ENCODE assay signal across 8 cellular contexts in genomic region chr14:102139248-102140026, GRCh38. TPM values are rescaled to one million over a fixed set of nuclear protein-coding genes. Genes with fewer than 3 reads are reported as not detected.
A peak's percentile ranks its signal among the peaks of the same experiment; 100 is the strongest.
DNase-seq lines count a peak whose midpoint lies in the region; ATAC-seq and TF ChIP-seq lines count a peak whose summit lies in the region.

Gene WDR20, plus strand, starts transcription at chr14:102139897. Its CDS starts 27 bp downstream, at chr14:102139924.

- H3K27me3 Mint-ChIP-seq in Caco-2 (ENCODE audit: insufficient read depth, unreplicated experiment) = no peaks in the 10 kb centered on the region
- no peaks in the 10 kb centered on the region for H3K27me3 Mint-ChIP-seq in effector memory CD8-positive, alpha-beta T cell

- H3K4ac ChIP-seq in mesenchymal stem cell (ENCODE audit: low read depth in 1 of 2, low read length in 2 of 2) = peak within 1 kb of the TSS; percentile 52 to 93

- peak within 1 kb of the TSS; percentile 96 for H3K4me3 ChIP-seq in Caco-2 (ENCODE audit: low read depth, low read length)
- H3K4me3 ChIP-seq in mesenchymal stem cell (ENCODE audit: insufficient read depth in 1 of 2, low read depth in 1 of 2, low read length in 2 of 2) = peak within 1 kb of the TSS; percentile 97 to 100

- no peaks in the 10 kb centered on the region for H3K9me3 ChIP-seq in Caco-2
- H3K9me3 ChIP-seq in mesenchymal stem cell (ENCODE audit: control insufficient read depth, low read length) = no peaks in the 10 kb centered on the region

- peak within 1 kb of the TSS; percentile 79 to 91 for H3K18ac ChIP-seq in mesenchymal stem cell (ENCODE audit: low read depth in 1 of 2, low read length in 2 of 2)

- peak within 1 kb of the TSS; percentile 89 for H4K8ac ChIP-seq in mesenchymal stem cell (ENCODE audit: low read length)

- TF ChIP-seq CTCF in Caco-2 (IDR thresholded peaks at IDR 0.05; ENCODE audit: insufficient read depth in 1 of 2, low read depth in 1 of 2, low read length in 1 of 2, severe bottlenecking in 1 of 2, unreplicated experiment in 1 of 2) = peak in 1 of 2 experiments; percentile 19

- H3K4me3 Mint-ChIP-seq in Caco-2 (ENCODE audit: unreplicated experiment) = peak within 1 kb of the TSS; percentile 98
- H3K4me3 Mint-ChIP-seq in effector memory CD8-positive, alpha-beta T cell = peak within 1 kb of the TSS; percentile 95 to 96

- intact Hi-C loops in Caco-2 (cut with micrococcal nuclease; ENCODE audit: unreplicated experiment) = loop anchor here (1.0 to 5.0 kb wide), 2 partner anchors 42 to 178 kb away; partner anchors contain the start of gene ZNF839

- no TSS peak for BruUV-seq in Caco-2 (replicated peaks; lab: Mats Ljungman, UMichigan)

- H4K91ac ChIP-seq in mesenchymal stem cell (ENCODE audit: low read length) = peak within 1 kb of the TSS; percentile 73

- peaks cover 6% of the 10 kb centered on the region; the same call in 1 of the 2 replicates for H3K4me1 ChIP-seq in Caco-2
- no peaks in the 10 kb centered on the region for H3K4me1 ChIP-seq in mesenchymal stem cell (ENCODE audit: control insufficient read depth, insufficient read depth, low read depth, low read length)

- H2AFZ ChIP-seq in mesenchymal stem cell (ENCODE audit: low read depth, low read length) = peak within 1 kb of the TSS; percentile 96

- H3K79me1 ChIP-seq in mesenchymal stem cell (replicated peaks; ENCODE audit: low read length, poor library complexity, severe bottlenecking) = peaks cover 8% of the 10 kb centered on the region

- peak within 1 kb of the TSS; percentile 66 for H2BK120ac ChIP-seq in mesenchymal stem cell (ENCODE audit: low read depth, low read length)

- H3K9ac ChIP-seq in mesenchymal stem cell (ENCODE audit: low read length) = peak within 1 kb of the TSS; percentile 99

- H3K4me1 Mint-ChIP-seq in Caco-2 (ENCODE audit: low read depth, unreplicated experiment) = peaks cover 11% of the 10 kb centered on the region
- peaks cover 16 to 20% of the 10 kb centered on the region in 2 donors for H3K4me1 Mint-ChIP-seq in effector memory CD8-positive, alpha-beta T cell (ENCODE audit: low read depth in 2 of 2)

- DNase-seq in Caco-2 (peak; percentile 99), HT1080 (ENCODE audit: low read depth) (peak; percentile 92), NOMO-1 (lab: John Stamatoyannopoulos, UW; ENCODE audit: unreplicated experiment in 2 of 2) (peak; percentile 95 to 98), mesenchymal stem cell (peak; percentile 96)
- peak; percentile 99 for DNase-seq in effector memory CD8-positive, alpha-beta T cell
- DNase-seq in stimulated activated CD8-positive, alpha-beta memory T cell treated with anti-CD3 and anti-CD28 coated beads, Interleukin-12 subunit alpha, Interleukin-12 subunit beta, amount 100 ng/mL, for 4 hours (ENCODE audit: low read depth) = peak; percentile 99

- no peak within 1 kb of the TSS for H2AK5ac ChIP-seq in mesenchymal stem cell (ENCODE audit: low read length, severe bottlenecking)

- H3K36me3 ChIP-seq in Caco-2 (ENCODE audit: control insufficient read depth, insufficient read depth, low read length) = no peaks in the 10 kb centered on the region
- H3K36me3 ChIP-seq in mesenchymal stem cell (ENCODE audit: control insufficient read depth in 1 of 2, insufficient read depth in 2 of 2, low read depth in 1 of 2, low read length in 2 of 2) = peaks cover 0 to 2% of the 10 kb centered on the region in 2 experiments

- under 1% methylated on average over 59 of the region's 67 CpGs for WGBS in mesenchymal stem cell

- no peaks in the 10 kb centered on the region for H3K9me3 Mint-ChIP-seq in Caco-2 (ENCODE audit: unreplicated experiment)
- H3K9me3 Mint-ChIP-seq in effector memory CD8-positive, alpha-beta T cell = no peaks in the 10 kb centered on the region

- ATAC-seq in GM21360 (IDR thresholded peaks at IDR 0.05; ENCODE audit: unreplicated experiment) = peak; percentile 86
- peak; percentile 88 for ATAC-seq in effector memory CD8-positive, alpha-beta T cell (replicated peaks)

- peak within 1 kb of the TSS; percentile 53 for H2BK5ac ChIP-seq in mesenchymal stem cell (ENCODE audit: low read depth, low read length, poor library complexity, severe bottlenecking)

- peak within 1 kb of the TSS in 1 of 2 experiments; percentile 78 for H2BK12ac ChIP-seq in mesenchymal stem cell (ENCODE audit: low read length in 2 of 2)

- H3K27ac ChIP-seq in mesenchymal stem cell (ENCODE audit: low read length, poor library complexity, severe bottlenecking) = peak within 1 kb of the TSS; percentile 58

- CTCF ChIA-PET in Caco-2 (lab: Charles Lee) = interaction anchor here (1.1 kb wide), 1 partner anchor 43 kb away, joined by 3 read pairs; no protein-coding TSS in a partner anchor
- CTCF ChIA-PET in activated CD8-positive, alpha-beta memory T cell treated with anti-CD3 and anti-CD28 coated beads for 36 hours (lab: Charles Lee) = interaction anchor here (0.6 to 2.1 kb wide), 5 partner anchors 43 to 292 kb away, joined by 3 to 6 read pairs (median 4); no protein-coding TSS in a partner anchor

- peaks cover 9% of the 10 kb centered on the region for H3K36me3 Mint-ChIP-seq in Caco-2 (ENCODE audit: insufficient read depth, unreplicated experiment)
- peaks cover 20% of the 10 kb centered on the region for H3K36me3 Mint-ChIP-seq in effector memory CD8-positive, alpha-beta T cell (ENCODE audit: insufficient read depth)

- H3K27me3 ChIP-seq in Caco-2 (replicated peaks; ENCODE audit: control insufficient read depth, insufficient read depth, low read length) (no peaks in the 10 kb centered on the region), mesenchymal stem cell (ENCODE audit: control insufficient read depth in 1 of 2, insufficient read depth in 1 of 2, low read length in 2 of 2) (no peaks in the 10 kb centered on the region)

- peak within 1 kb of the TSS in 1 of 2 experiments; percentile 90 for H3K23ac ChIP-seq in mesenchymal stem cell (ENCODE audit: low read length in 2 of 2)

- peak within 1 kb of the TSS; percentile 99 for H2BK15ac ChIP-seq in mesenchymal stem cell (ENCODE audit: low read depth, poor library complexity, severe bottlenecking)

- H3K27ac Mint-ChIP-seq in Caco-2 (ENCODE audit: unreplicated experiment) = peak within 1 kb of the TSS; percentile 91
- peak within 1 kb of the TSS; percentile 97 to 98 for H3K27ac Mint-ChIP-seq in effector memory CD8-positive, alpha-beta T cell

- POLR2A ChIA-PET in Caco-2 (lab: Charles Lee) = interaction anchor here (0.5 kb wide), 2 partner anchors 74 to 188 kb away, joined by 3 to 5 read pairs; no protein-coding TSS in a partner anchor
- POLR2A ChIA-PET in activated CD8-positive, alpha-beta memory T cell treated with anti-CD3 and anti-CD28 coated beads for 36 hours (lab: Charles Lee) = interaction anchor here (1.0 to 1.1 kb wide), 2 partner anchors 45 to 54 kb away, joined by 3 to 5 read pairs; no protein-coding TSS in a partner anchor

- H3K4me2 ChIP-seq in mesenchymal stem cell (ENCODE audit: low read length, poor library complexity, severe bottlenecking) = peak within 1 kb of the TSS; percentile 99

- H3K14ac ChIP-seq in mesenchymal stem cell (ENCODE audit: low read length in 2 of 2) = peak within 1 kb of the TSS in 1 of 2 experiments; percentile 81

RNA-seq across cellular contexts. Expression of gene WDR20, which starts in this region (rescaled TPM):
- 32.5 and 34.0 TPM in 2 replicates for total RNA-seq in Caco-2 (2022)
- total RNA-seq in HT1080 (2014; rRNA removed; shearing (Covaris generic)) = 18.7 and 21.6 TPM in 2 replicates
- 16.9 and 17.0 TPM in 2 replicates for polyA plus RNA-seq in HT1080 (2015; cell fraction: cytosol; rRNA removed)
- 20.7 and 21.7 TPM in 2 replicates for polyA plus RNA-seq in HT1080 (2015; cell fraction: nucleus; rRNA removed)
- total RNA-seq in activated CD8-positive, alpha-beta memory T cell treated with anti-CD3 and anti-CD28 coated beads for 36 hours = 10 to 100 TPM; 24.8 to 30.9 TPM
- polyA plus RNA-seq in mesenchymal stem cell (2013, experiment 1 of 2) = 12.6 TPM
- 12.4 TPM for polyA plus RNA-seq in mesenchymal stem cell (2013, experiment 2 of 2)

Comparison
In these comparisons a context has a peak if more than half of its experiments do, and no peak if none do; other contexts are left out.
1. Peak in every context shown above with its lines: DNase-seq, ATAC-seq, H3K4me3 ChIP-seq and H3K27ac ChIP-seq.